In the genomic region with DNA sequence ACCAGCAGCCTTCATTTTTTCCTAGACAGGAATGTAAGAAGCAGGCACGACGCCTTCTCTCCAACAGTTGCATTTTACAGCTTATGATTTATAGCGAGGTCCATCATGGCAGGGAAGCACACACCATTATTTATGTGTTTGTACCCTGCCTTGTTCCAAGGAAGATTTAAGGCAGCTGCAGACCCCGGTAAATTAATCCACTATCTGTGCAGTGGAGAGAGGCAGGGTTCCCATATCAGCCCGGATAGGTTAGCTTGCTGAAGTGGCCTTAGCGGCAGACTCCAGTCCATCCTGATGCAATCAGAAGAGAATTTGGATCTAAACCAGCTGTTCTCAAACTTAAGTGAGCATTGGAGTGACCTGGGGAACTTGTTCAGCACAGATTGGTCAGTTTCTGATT, we compare ENCODE assay signal across 26 cellular contexts.
"Had no signal": no experiment of that assay in that cellular context is flagged by ENCODE, and none has a peak within 500 bp of the region (broad histone marks: within the 10 kb centered on the region; RNA-seq: fewer than 3 reads in every experiment).

No MANE protein-coding gene starts in this region.

- H3K4me3 ChIP-seq: esophagus muscularis mucosa, lower lobe of right lung, pancreas, prostate gland, testis had no signal

- H3K36me3 ChIP-seq: esophagus muscularis mucosa, lower lobe of right lung, pancreas, prostate gland, WERI-Rb-1 had no signal

- DNase-seq: activated CD4-positive, alpha-beta memory T cell treated with anti-CD3 and anti-CD28 coated beads, Interleukin-2, amount 10 ng/mL, durations not matched to agents 7 days and 5 days; activated CD4-positive, alpha-beta T cell treated with anti-CD3 and anti-CD28 coated beads, Interleukin-2, amount 10 ng/mL, durations not matched to agents 7 days and 5 days; activated CD4-positive, CD25-positive, alpha-beta regulatory T cell treated with anti-CD3 and anti-CD28 coated beads, Interleukin-2, amount 50 U/mL, for 72 hours; activated naive CD8-positive, alpha-beta T cell treated with anti-CD3 and anti-CD28 coated beads, Interleukin-2, amount 50 U/mL, for 24 hours; activated T-cell treated with anti-CD3 and anti-CD28 coated beads, Interleukin-2, amount 50 U/mL, for 48 hours; amygdala; caudate nucleus; islet precursor cell; left colon; lower lobe of right lung; mesenchymal stem cell; naive B cell; nucleus accumbens; pancreas; stimulated activated CD4-positive, alpha-beta T cell treated with anti-CD3 and anti-CD28 coated beads, Interleukin-2, amount 100 ng/mL, for 48 hours; stimulated activated naive CD8-positive, alpha-beta T cell treated with anti-CD3 and anti-CD28 coated beads, Interleukin-15, Interleukin-2, amounts not matched to agents 100 U/mL and 50 U/mL, for 24 hours; SW 1271; T-helper 9 cell; testis; trophoblast cell; WERI-Rb-1 had no signal

- ATAC-seq: activated naive CD8-positive, alpha-beta T cell treated with anti-CD3 and anti-CD28 coated beads, Interleukin-2, amount 50 U/mL, for 24 hours; left colon; lower lobe of right lung; pancreas; stimulated activated naive CD8-positive, alpha-beta T cell treated with anti-CD3 and anti-CD28 coated beads, Interleukin-15, Interleukin-2, amounts not matched to agents 100 U/mL and 50 U/mL, for 24 hours had no signal

- H3K27ac Mint-ChIP-seq: activated CD4-positive, alpha-beta memory T cell treated with anti-CD3 and anti-CD28 coated beads, Interleukin-2, amount 10 ng/mL, durations not matched to agents 7 days and 5 days; activated CD4-positive, alpha-beta T cell treated with anti-CD3 and anti-CD28 coated beads, Interleukin-2, amount 10 ng/mL, durations not matched to agents 7 days and 5 days; activated naive CD4-positive, alpha-beta T cell treated with anti-CD3 and anti-CD28 coated beads, Interleukin-2, amount 50 U/mL, for 24 hours; activated naive CD8-positive, alpha-beta T cell treated with anti-CD3 and anti-CD28 coated beads, Interleukin-2, amount 50 U/mL, for 24 hours; activated T-helper 2 cell treated with anti-CD3 and anti-CD28 coated beads, Interferon-gamma antibody, Interleukin-2, Interleukin-4, amounts not matched to agents 10 μg/mL and 5 μg/mL and 100 μg/mL, durations not matched to agents 14 hours and 24 hours and 36 hours; naive B cell; T-helper 1 cell treated with Interleukin-12 subunit alpha and Interleukin-12 subunit beta and Interleukin-4 antibody, amounts not matched to agents 30 μg/mL and 1 μg/mL, for 36 hours had no signal

- H3K4me1 ChIP-seq: lower lobe of right lung, pancreas, prostate gland, testis had no signal

- H3K27ac ChIP-seq: esophagus muscularis mucosa, lower lobe of right lung, pancreas, prostate gland, testis, WERI-Rb-1 had no signal

- H3K9me3 ChIP-seq: esophagus muscularis mucosa, lower lobe of right lung, pancreas, prostate gland, testis had no signal

- H3K4me3 Mint-ChIP-seq: activated CD4-positive, alpha-beta memory T cell treated with anti-CD3 and anti-CD28 coated beads, Interleukin-2, amount 10 ng/mL, durations not matched to agents 7 days and 5 days; activated CD4-positive, alpha-beta T cell treated with anti-CD3 and anti-CD28 coated beads, Interleukin-2, amount 10 ng/mL, durations not matched to agents 7 days and 5 days; activated naive CD4-positive, alpha-beta T cell treated with anti-CD3 and anti-CD28 coated beads, Interleukin-2, amount 50 U/mL, for 24 hours; activated naive CD8-positive, alpha-beta T cell treated with anti-CD3 and anti-CD28 coated beads, Interleukin-2, amount 50 U/mL, for 24 hours; naive B cell; T-helper 1 cell treated with Interleukin-12 subunit alpha and Interleukin-12 subunit beta and Interleukin-4 antibody, amounts not matched to agents 30 μg/mL and 1 μg/mL, for 36 hours had no signal

- H3K4me1 Mint-ChIP-seq: activated CD4-positive, alpha-beta memory T cell treated with anti-CD3 and anti-CD28 coated beads, Interleukin-2, amount 10 ng/mL, durations not matched to agents 7 days and 5 days; activated CD4-positive, alpha-beta T cell treated with anti-CD3 and anti-CD28 coated beads, Interleukin-2, amount 10 ng/mL, durations not matched to agents 7 days and 5 days; activated naive CD4-positive, alpha-beta T cell treated with anti-CD3 and anti-CD28 coated beads, Interleukin-2, amount 50 U/mL, for 24 hours; activated naive CD8-positive, alpha-beta T cell treated with anti-CD3 and anti-CD28 coated beads, Interleukin-2, amount 50 U/mL, for 24 hours; naive B cell had no signal

- H3K36me3 Mint-ChIP-seq: activated naive CD4-positive, alpha-beta T cell treated with anti-CD3 and anti-CD28 coated beads, Interleukin-2, amount 50 U/mL, for 24 hours; naive B cell had no signal

- H3K27me3 ChIP-seq: esophagus muscularis mucosa, pancreas, testis had no signal

- H3K27me3 Mint-ChIP-seq: activated CD4-positive, alpha-beta memory T cell treated with anti-CD3 and anti-CD28 coated beads, Interleukin-2, amount 10 ng/mL, durations not matched to agents 7 days and 5 days; activated CD4-positive, alpha-beta T cell treated with anti-CD3 and anti-CD28 coated beads, Interleukin-2, amount 10 ng/mL, durations not matched to agents 7 days and 5 days; activated naive CD4-positive, alpha-beta T cell treated with anti-CD3 and anti-CD28 coated beads, Interleukin-2, amount 50 U/mL, for 24 hours; activated naive CD8-positive, alpha-beta T cell treated with anti-CD3 and anti-CD28 coated beads, Interleukin-2, amount 50 U/mL, for 24 hours; naive B cell had no signal
